In genomic region chr20:35225319-35226125, GRCh38 we compare ENCODE assay signal across 11 cellular contexts. TPM values are rescaled to one million over a fixed set of nuclear protein-coding genes. Genes with fewer than 3 reads are reported as not detected.
DNase-seq lines count a peak whose midpoint lies in the region; ATAC-seq, FAIRE-seq and TF ChIP-seq lines count a peak whose summit lies in the region.
"Had no signal": no experiment of that assay in that cellular context is flagged by ENCODE, and none has a peak within 500 bp of the region (broad histone marks: within the 10 kb centered on the region; RNA-seq: fewer than 3 reads in every experiment).

No MANE protein-coding gene starts in this region.

- TF ChIP-seq CTCF in VCaP (conservative IDR thresholded peaks at IDR 0.05) (no peak), glutamatergic neuron (IDR thresholded peaks at IDR 0.05; ENCODE audit: partially characterized antibody, unreplicated experiment) (no peak), progenitor cell of endocrine pancreas (IDR thresholded peaks at IDR 0.05; ENCODE audit: unreplicated experiment) (no peak), spleen (IDR thresholded peaks at IDR 0.05 in 8 of 11, conservative IDR thresholded peaks at IDR 0.05 in 3 of 11) (no peak)

- FAIRE-seq in GM12892 (lab: Jason Lieb, UNC), result no peak
- FAIRE-seq: H54 had no signal

- peaks cover 0 to 20% (median 2%) of the 10 kb centered on the region in 6 donors for H3K4me1 ChIP-seq in spleen
- H3K4me1 ChIP-seq: gastrocnemius medialis had no signal

- peak overlapping the region; percentile 43 for H3K4me3 Mint-ChIP-seq in activated CD8-positive, alpha-beta memory T cell treated with anti-CD3 and anti-CD28 coated beads, Interleukin-2, amount 10 ng/mL, durations not matched to agents 7 days and 5 days
- H3K4me3 Mint-ChIP-seq in glutamatergic neuron (ENCODE audit: unreplicated experiment), result peak overlapping the region; percentile 85
- H3K4me3 Mint-ChIP-seq in progenitor cell of endocrine pancreas (ENCODE audit: low read depth), result peak overlapping the region; percentile 69

- TF ChIP-seq POLR2A in spleen (IDR thresholded peaks at IDR 0.05) (no peak), GM12892 (IDR thresholded peaks at IDR 0.05; ENCODE audit: low read depth, low read length) (no peak)

- H3K9me3 Mint-ChIP-seq in activated CD8-positive, alpha-beta memory T cell treated with anti-CD3 and anti-CD28 coated beads, Interleukin-2, amount 10 ng/mL, durations not matched to agents 7 days and 5 days (ENCODE audit: low read depth), result no peaks in the 10 kb centered on the region
- H3K9me3 Mint-ChIP-seq in glutamatergic neuron (ENCODE audit: unreplicated experiment) (peaks cover 8% of the 10 kb centered on the region), progenitor cell of endocrine pancreas (ENCODE audit: low read depth) (no peaks in the 10 kb centered on the region)

- CTCF ChIA-PET in activated CD8-positive, alpha-beta memory T cell treated with anti-CD3 and anti-CD28 coated beads, Interleukin-2, amount 10 ng/mL, durations not matched to agents 7 days and 5 days (lab: Charles Lee), result interaction anchor here (1.1 to 1.5 kb wide), 2 partner anchors 52 to 131 kb away, joined by 3 read pairs; no protein-coding TSS in a partner anchor

- no peak for ATAC-seq in activated CD8-positive, alpha-beta memory T cell treated with anti-CD3 and anti-CD28 coated beads, Interleukin-2, amount 10 ng/mL, durations not matched to agents 7 days and 5 days
- ATAC-seq: gastrocnemius medialis had no signal

- intact Hi-C loops in spleen (cut with DNase I; ENCODE audit: low total_unique reads), result no loop called here

- no peaks in the 10 kb centered on the region for H3K36me3 Mint-ChIP-seq in activated CD8-positive, alpha-beta memory T cell treated with anti-CD3 and anti-CD28 coated beads, Interleukin-2, amount 10 ng/mL, durations not matched to agents 7 days and 5 days
- peaks cover 7% of the 10 kb centered on the region for H3K36me3 Mint-ChIP-seq in glutamatergic neuron (ENCODE audit: unreplicated experiment)
- H3K36me3 Mint-ChIP-seq in progenitor cell of endocrine pancreas (ENCODE audit: insufficient read depth), result no peaks in the 10 kb centered on the region

- no peak for DNase-seq in activated CD8-positive, alpha-beta memory T cell treated with anti-CD3 and anti-CD28 coated beads, Interleukin-2, amount 10 ng/mL, durations not matched to agents 7 days and 5 days
- no peak for DNase-seq in activated CD8-positive, alpha-beta memory T cell treated with anti-CD3 and anti-CD28 coated beads, Interleukin-2, amount 50 U/mL, for 4 hours
- DNase-seq in glutamatergic neuron (no peak), progenitor cell of endocrine pancreas (ENCODE audit: low spot score, unreplicated experiment) (no peak), spleen (no peak), GM12892 (ENCODE audit: insufficient read length) (no peak), NCI-H748 treated with DMSO at 0.1 percent for 48 hours (lab: John Stamatoyannopoulos, UW) (no peak)
- DNase-seq: gastrocnemius medialis had no signal

- H3K27me3 Mint-ChIP-seq in activated CD8-positive, alpha-beta memory T cell treated with anti-CD3 and anti-CD28 coated beads, Interleukin-2, amount 10 ng/mL, durations not matched to agents 7 days and 5 days, result peaks cover 53% of the 10 kb centered on the region
- H3K27me3 Mint-ChIP-seq in glutamatergic neuron (ENCODE audit: unreplicated experiment) (peaks cover 10% of the 10 kb centered on the region), progenitor cell of endocrine pancreas (peaks cover 58% of the 10 kb centered on the region)

- no peak overlapping the region for H3K27ac Mint-ChIP-seq in activated CD8-positive, alpha-beta memory T cell treated with anti-CD3 and anti-CD28 coated beads, Interleukin-2, amount 10 ng/mL, durations not matched to agents 7 days and 5 days
- H3K27ac Mint-ChIP-seq in glutamatergic neuron (ENCODE audit: unreplicated experiment) (peak overlapping the region; percentile 59), progenitor cell of endocrine pancreas (no peak overlapping the region)

- H3K4me3 ChIP-seq in spleen, result peak overlapping the region in 2 of 8 donors; percentile 24 to 66
- H3K4me3 ChIP-seq: lung had no signal

- H3K9me3 ChIP-seq in spleen, result no peaks in the 10 kb centered on the region
- H3K9me3 ChIP-seq: gastrocnemius medialis had no signal

- H3K4me1 Mint-ChIP-seq in activated CD8-positive, alpha-beta memory T cell treated with anti-CD3 and anti-CD28 coated beads, Interleukin-2, amount 10 ng/mL, durations not matched to agents 7 days and 5 days, result peaks cover 6% of the 10 kb centered on the region
- peaks cover 9% of the 10 kb centered on the region for H3K4me1 Mint-ChIP-seq in glutamatergic neuron (ENCODE audit: low read depth, unreplicated experiment)
- H3K4me1 Mint-ChIP-seq in progenitor cell of endocrine pancreas (ENCODE audit: low read depth), result peaks cover 5% of the 10 kb centered on the region

- WGBS in spleen, 5 donors, result 16 to 28% (median 21%) methylated on average over 9 of the region's 9 CpGs

- H3K36me3 ChIP-seq in spleen, result peaks cover 0 to 7% (median 0%) of the 10 kb centered on the region in 6 donors
- H3K36me3 ChIP-seq: gastrocnemius medialis had no signal

- H3K27me3 ChIP-seq in spleen (replicated peaks in 1 of 7), result peaks cover 0 to 25% (median 9%) of the 10 kb centered on the region in 7 donors

- peak overlapping the region; percentile 76; the same call in 1 of the 2 replicates for H3K27ac ChIP-seq in VCaP
- H3K27ac ChIP-seq in spleen, result no peak overlapping the region
- H3K27ac ChIP-seq: gastrocnemius medialis had no signal

RNA-seq across cellular contexts. Expression of gene MMP24, which starts 1.0 kb away (rescaled TPM):
- not detected for total RNA-seq in activated CD8-positive, alpha-beta memory T cell treated with anti-CD3 and anti-CD28 coated beads, Interleukin-2, amount 10 ng/mL, durations not matched to agents 7 days and 5 days
- total RNA-seq in glutamatergic neuron (ENCODE audit: unreplicated experiment), result 19.0 TPM
- total RNA-seq in progenitor cell of endocrine pancreas, result 3.4 TPM in 2 replicates
- under 1 TPM; 0.10 to 0.32 (median 0.24) TPM for total RNA-seq in spleen
- under 1 TPM; 0.11 to 0.13 (median 0.12) TPM for polyA plus RNA-seq in spleen
- polyA plus RNA-seq in GM12892 (2012; ENCODE audit: missing spikeins), result 0.19 TPM

RNA-seq across cellular contexts. Expression of gene MMP24OS, which starts 52.4 kb away (rescaled TPM):
- 10 to 100 TPM; 28.4 to 44.3 TPM for total RNA-seq in activated CD8-positive, alpha-beta memory T cell treated with anti-CD3 and anti-CD28 coated beads, Interleukin-2, amount 10 ng/mL, durations not matched to agents 7 days and 5 days
- total RNA-seq in glutamatergic neuron (ENCODE audit: unreplicated experiment) (99.0 TPM), progenitor cell of endocrine pancreas (55.6 and 59.1 TPM in 2 replicates), spleen (10 to 100 TPM; 21.3 to 68.6 (median 47.5) TPM)
- 10 to 100 TPM; 18.6 to 41.5 (median 28.5) TPM for polyA plus RNA-seq in spleen
- 23.9 TPM for polyA plus RNA-seq in GM12892 (2012; ENCODE audit: missing spikeins)

RNA-seq across cellular contexts. Expression of gene PROCR, which starts 53.6 kb away (rescaled TPM):
- total RNA-seq in activated CD8-positive, alpha-beta memory T cell treated with anti-CD3 and anti-CD28 coated beads, Interleukin-2, amount 10 ng/mL, durations not matched to agents 7 days and 5 days, result 1 to 10 TPM; 1.5 to 2.4 TPM
- 0.32 TPM for total RNA-seq in glutamatergic neuron (ENCODE audit: unreplicated experiment)
- 0.51 and 0.55 TPM in 2 replicates for total RNA-seq in progenitor cell of endocrine pancreas
- 100 to 1,000 TPM in 1 of 7 donors, 10 to 100 TPM in 6; 12.1 to 104 (median 31.2) TPM for total RNA-seq in spleen
- 10 to 100 TPM in 1 of 3 donors, 1 to 10 TPM in 2; 5.0 to 13.7 (median 10.0) TPM for polyA plus RNA-seq in spleen
- 0.85 TPM for polyA plus RNA-seq in GM12892 (2012; ENCODE audit: missing spikeins)

RNA-seq across cellular contexts. Expression of gene EIF6, which starts 59.0 kb away (rescaled TPM):
- 100 to 1,000 TPM in 1 of 2 experiments, 10 to 100 TPM in 1; 98.6 to 121 TPM for total RNA-seq in activated CD8-positive, alpha-beta memory T cell treated with anti-CD3 and anti-CD28 coated beads, Interleukin-2, amount 10 ng/mL, durations not matched to agents 7 days and 5 days
- total RNA-seq in glutamatergic neuron (ENCODE audit: unreplicated experiment) (85.2 TPM), progenitor cell of endocrine pancreas (108 and 109 TPM in 2 replicates), spleen (10 to 100 TPM; 50.5 to 76.8 (median 62.2) TPM)
- 100 to 1,000 TPM in 2 of 3 donors, 10 to 100 TPM in 1; 88.2 to 121 (median 104) TPM for polyA plus RNA-seq in spleen
- polyA plus RNA-seq in GM12892 (2012; ENCODE audit: missing spikeins), result 102 TPM
